In the genomic region with DNA sequence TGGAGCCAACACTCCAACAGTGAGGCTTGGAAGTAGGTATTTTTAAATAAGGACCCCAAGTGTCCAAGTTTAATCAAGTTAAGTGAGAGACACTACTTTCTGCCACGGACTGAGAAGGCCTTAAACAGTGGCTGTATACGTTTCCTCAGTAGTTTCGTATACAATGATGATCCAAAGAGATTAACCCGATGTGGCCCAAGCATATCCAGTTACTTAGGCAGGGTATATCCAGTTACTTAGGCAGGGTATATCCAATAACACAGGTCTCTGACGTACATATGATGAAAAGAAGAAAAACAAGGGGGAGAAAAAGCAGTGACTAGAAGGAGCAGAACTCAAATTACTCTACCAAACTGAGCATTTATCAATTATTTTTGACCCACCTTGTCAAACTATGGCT, we compare ENCODE assay signal across 25 cellular contexts.
DNase-seq lines count a peak whose midpoint lies in the region; ATAC-seq and TF ChIP-seq lines count a peak whose summit lies in the region.
"Had no signal": no experiment of that assay in that cellular context is flagged by ENCODE, and none has a peak within 500 bp of the region (broad histone marks: within the 10 kb centered on the region; RNA-seq: fewer than 3 reads in every experiment).

No MANE protein-coding gene starts in this region.

- no peak for DNase-seq in activated T-cell treated with anti-CD3 and anti-CD28 coated beads, Interleukin-2, amount 50 U/mL, for 24 hours
- no peak for DNase-seq in activated T-cell treated with anti-CD3 and anti-CD28 coated beads, Interleukin-2, amount 50 U/mL, for 4 hours
- DNase-seq in smooth muscle cell (lab: John Stamatoyannopoulos, UW; ENCODE audit: unreplicated experiment) (no peak), nucleus accumbens (lab: John Stamatoyannopoulos, UW) (no peak)
- DNase-seq: activated CD4-positive, alpha-beta memory T cell treated with anti-CD3 and anti-CD28 coated beads, Interleukin-2, amount 10 ng/mL, durations not matched to agents 7 days and 5 days; amygdala; cerebellar nuclear complex; effector CD4-positive, alpha-beta T cell; GF-D8; heart left ventricle; immature natural killer cell; NCI-H1105; NCI-H2081 treated with DMSO at 0.1 percent for 48 hours; NCI-H69; SHP77; stimulated activated CD4-positive, alpha-beta T cell treated with anti-CD3 and anti-CD28 coated beads, Interleukin-2, amount 100 ng/mL, for 48 hours; uterus had no signal

- TF ChIP-seq EP300 in gastroesophageal sphincter (IDR thresholded peaks at IDR 0.05): no peak

- TF ChIP-seq CTCF in gastroesophageal sphincter (IDR thresholded peaks at IDR 0.05) (no peak), smooth muscle cell (IDR thresholded peaks at IDR 0.05; ENCODE audit: borderline replicate concordance, insufficient read depth, poor library complexity, severe bottlenecking) (no peak)

- H3K9me3 ChIP-seq in gastroesophageal sphincter (no peaks in the 10 kb centered on the region), smooth muscle cell (replicated peaks; ENCODE audit: low read depth) (no peaks in the 10 kb centered on the region)
- H3K9me3 ChIP-seq: heart left ventricle, uterus had no signal

- no peak for ATAC-seq in activated T-cell treated with anti-CD3 and anti-CD28 coated beads, Interleukin-2, amount 50 U/mL, for 4 hours
- ATAC-seq in SK-N-SH treated with all-trans-retinoic acid at 6 μM for 48 hours (peak; percentile 35), gastroesophageal sphincter (no peak), esophagus mucosa (no peak), HG02610 (IDR thresholded peaks at IDR 0.05; ENCODE audit: unreplicated experiment) (no peak)
- ATAC-seq: heart left ventricle had no signal

- peaks cover 0 to 53% of the 10 kb centered on the region in 2 donors for H3K36me3 ChIP-seq in gastroesophageal sphincter
- H3K36me3 ChIP-seq in smooth muscle cell (ENCODE audit: low read depth): peaks cover 10% of the 10 kb centered on the region
- H3K36me3 ChIP-seq: uterus had no signal

- no peak overlapping the region for H2AFZ ChIP-seq in smooth muscle cell (ENCODE audit: low read depth)

- peak overlapping the region; percentile 50 for H3K4me2 ChIP-seq in smooth muscle cell
- H3K4me2 ChIP-seq: BLaER1 treated with 17β-estradiol and CSF1 and Interleukin-3, amounts not matched to agents 10 nM and 100 nM had no signal

- H3K27me3 ChIP-seq in gastroesophageal sphincter (no peaks in the 10 kb centered on the region), smooth muscle cell (ENCODE audit: low read depth) (no peaks in the 10 kb centered on the region)
- H3K27me3 ChIP-seq: BLaER1 treated with 17β-estradiol and CSF1 and Interleukin-3, amounts not matched to agents 10 nM and 100 nM; heart left ventricle; uterus had no signal

- H4K20me1 ChIP-seq in smooth muscle cell (ENCODE audit: low read depth): no peaks in the 10 kb centered on the region
- H4K20me1 ChIP-seq: BLaER1 treated with 17β-estradiol and CSF1 and Interleukin-3, amounts not matched to agents 10 nM and 100 nM had no signal

- peaks cover 98% of the 10 kb centered on the region for H3K36me3 Mint-ChIP-seq in activated T-cell treated with anti-CD3 and anti-CD28 coated beads, Interleukin-2, amount 50 U/mL, for 24 hours (ENCODE audit: low read depth)
- H3K36me3 Mint-ChIP-seq in activated T-cell treated with anti-CD3 and anti-CD28 coated beads, Interleukin-2, amount 50 U/mL, for 4 hours (ENCODE audit: insufficient read depth): peaks cover 65% of the 10 kb centered on the region

- no peaks in the 10 kb centered on the region for H3F3A ChIP-seq in smooth muscle cell (ENCODE audit: low read depth)

- TF ChIP-seq POLR2A in gastroesophageal sphincter (IDR thresholded peaks at IDR 0.05): no peak

- H3K4me3 ChIP-seq in gastroesophageal sphincter (no peak overlapping the region), smooth muscle cell (no peak overlapping the region)
- H3K4me3 ChIP-seq: BLaER1 treated with 17β-estradiol and CSF1 and Interleukin-3, amounts not matched to agents 10 nM and 100 nM; heart left ventricle; skin epidermis; uterus had no signal

- H3K27ac Mint-ChIP-seq in activated T-cell treated with anti-CD3 and anti-CD28 coated beads, Interleukin-2, amount 50 U/mL, for 24 hours: peak overlapping the region; percentile 87
- H3K27ac Mint-ChIP-seq: activated CD4-positive, alpha-beta memory T cell treated with anti-CD3 and anti-CD28 coated beads, Interleukin-2, amount 10 ng/mL, durations not matched to agents 7 days and 5 days; activated T-helper 1 cell treated with anti-CD3 and anti-CD28 coated beads, Interleukin-12 subunit alpha, Interleukin-12 subunit beta, Interleukin-2, Interleukin-4 antibody, amounts not matched to agents 30 ng/mL and 10 ng/mL and 1 ng/mL, durations not matched to agents 14 hours and 24 hours and 36 hours; T-helper 1 cell treated with Interleukin-12 subunit alpha and Interleukin-12 subunit beta and Interleukin-4 antibody, amounts not matched to agents 30 μg/mL and 1 μg/mL, for 36 hours had no signal

- peaks cover 73% of the 10 kb centered on the region for H3K4me1 Mint-ChIP-seq in activated T-cell treated with anti-CD3 and anti-CD28 coated beads, Interleukin-2, amount 50 U/mL, for 24 hours (ENCODE audit: low read depth)
- H3K4me1 Mint-ChIP-seq in activated T-cell treated with anti-CD3 and anti-CD28 coated beads, Interleukin-2, amount 50 U/mL, for 4 hours (ENCODE audit: low read depth): peaks cover 45% of the 10 kb centered on the region

- no peaks in the 10 kb centered on the region for H3K79me2 ChIP-seq in smooth muscle cell (ENCODE audit: low read depth)

- H3K27ac ChIP-seq in gastroesophageal sphincter (peak overlapping the region; percentile 81 to 92 (median 88)), smooth muscle cell (ENCODE audit: low read depth) (peak overlapping the region; percentile 88)
- H3K27ac ChIP-seq: BLaER1 treated with 17β-estradiol and CSF1 and Interleukin-3, amounts not matched to agents 10 nM and 100 nM had no signal

- peak overlapping the region; percentile 29 for H3K9ac ChIP-seq in smooth muscle cell (ENCODE audit: low read depth)
- H3K9ac ChIP-seq: BLaER1 treated with 17β-estradiol and CSF1 and Interleukin-3, amounts not matched to agents 10 nM and 100 nM had no signal

- H3K4me1 ChIP-seq in gastroesophageal sphincter: peaks cover 10 to 97% (median 43%) of the 10 kb centered on the region in 3 donors
- H3K4me1 ChIP-seq in smooth muscle cell (ENCODE audit: low read depth): no peaks in the 10 kb centered on the region

- WGBS in gastroesophageal sphincter (ENCODE audit: low coverage in 1 of 2), 2 donors: 63 to 79% methylated on average over 5 of the region's 5 CpGs
- WGBS in smooth muscle cell (ENCODE audit: low lambda C conversion rate): 71% methylated on average over 5 of the region's 5 CpGs

- H3K4me3 Mint-ChIP-seq in activated T-cell treated with anti-CD3 and anti-CD28 coated beads, Interleukin-2, amount 50 U/mL, for 24 hours: no peak overlapping the region
- H3K4me3 Mint-ChIP-seq in activated T-cell treated with anti-CD3 and anti-CD28 coated beads, Interleukin-2, amount 50 U/mL, for 4 hours: no peak overlapping the region
- H3K4me3 Mint-ChIP-seq: activated CD4-positive, alpha-beta memory T cell treated with anti-CD3 and anti-CD28 coated beads, Interleukin-2, amount 10 ng/mL, durations not matched to agents 7 days and 5 days; activated T-helper 1 cell treated with anti-CD3 and anti-CD28 coated beads, Interleukin-12 subunit alpha, Interleukin-12 subunit beta, Interleukin-2, Interleukin-4 antibody, amounts not matched to agents 30 ng/mL and 10 ng/mL and 1 ng/mL, durations not matched to agents 14 hours and 24 hours and 36 hours; immature natural killer cell; T-helper 1 cell treated with Interleukin-12 subunit alpha and Interleukin-12 subunit beta and Interleukin-4 antibody, amounts not matched to agents 30 μg/mL and 1 μg/mL, for 36 hours had no signal

- no peaks in the 10 kb centered on the region for H3K27me3 Mint-ChIP-seq in activated T-cell treated with anti-CD3 and anti-CD28 coated beads, Interleukin-2, amount 50 U/mL, for 24 hours
- H3K27me3 Mint-ChIP-seq in activated T-cell treated with anti-CD3 and anti-CD28 coated beads, Interleukin-2, amount 50 U/mL, for 4 hours (ENCODE audit: low read depth): no peaks in the 10 kb centered on the region
- H3K27me3 Mint-ChIP-seq: activated CD4-positive, alpha-beta memory T cell treated with anti-CD3 and anti-CD28 coated beads, Interleukin-2, amount 10 ng/mL, durations not matched to agents 7 days and 5 days had no signal

- H3K9me3 Mint-ChIP-seq in activated T-cell treated with anti-CD3 and anti-CD28 coated beads, Interleukin-2, amount 50 U/mL, for 24 hours: no peaks in the 10 kb centered on the region
- H3K9me3 Mint-ChIP-seq in activated T-cell treated with anti-CD3 and anti-CD28 coated beads, Interleukin-2, amount 50 U/mL, for 4 hours: no peaks in the 10 kb centered on the region
- H3K9me3 Mint-ChIP-seq: activated CD4-positive, alpha-beta memory T cell treated with anti-CD3 and anti-CD28 coated beads, Interleukin-2, amount 10 ng/mL, durations not matched to agents 7 days and 5 days; activated T-helper 1 cell treated with anti-CD3 and anti-CD28 coated beads, Interleukin-12 subunit alpha, Interleukin-12 subunit beta, Interleukin-2, Interleukin-4 antibody, amounts not matched to agents 30 ng/mL and 10 ng/mL and 1 ng/mL, durations not matched to agents 14 hours and 24 hours and 36 hours; immature natural killer cell; T-helper 1 cell treated with Interleukin-12 subunit alpha and Interleukin-12 subunit beta and Interleukin-4 antibody, amounts not matched to agents 30 μg/mL and 1 μg/mL, for 36 hours had no signal

TF ChIP-seq in SK-N-SH treated with all-trans-retinoic acid at 6 μM for 48 hours, 23 proteins besides CTCF, POLR2A, EP300 and RAD21:
- no peak for TF ChIP-seq ZFP30 (CRISPR knock-in tag; IDR thresholded peaks at IDR 0.05)
- TF ChIP-seq ESRRG (CRISPR knock-in tag; IDR thresholded peaks at IDR 0.05): no peak
